1 cellular context compared by ENCODE assay signal in the genomic region with DNA sequence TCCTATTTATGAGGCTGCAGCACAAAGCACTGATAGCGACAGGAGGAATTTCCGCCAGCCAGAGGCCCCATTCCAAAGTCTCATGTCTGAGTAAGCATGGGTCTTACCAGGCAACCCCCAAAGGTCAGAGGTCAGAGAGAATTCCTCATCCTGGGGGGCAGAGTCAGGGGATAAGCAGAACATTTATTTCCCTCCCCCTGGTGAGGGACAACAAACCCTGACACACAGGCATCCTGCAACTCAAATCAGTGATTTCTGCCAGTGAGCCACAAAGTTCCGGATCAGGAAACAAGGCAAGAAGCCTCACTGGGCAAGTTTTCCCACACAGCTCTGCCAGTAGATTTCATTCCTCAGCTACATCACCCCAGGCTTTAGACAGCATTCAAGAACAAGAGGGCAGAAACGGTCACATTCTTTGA.
TF ChIP-seq lines count a peak whose summit lies in the region.

No MANE protein-coding gene starts in this region.

TF ChIP-seq in HepG2, 621 proteins besides CTCF, POLR2A, EP300 and RAD21 (continued from another document and continues in another):
- TF ChIP-seq, protein P1, sequence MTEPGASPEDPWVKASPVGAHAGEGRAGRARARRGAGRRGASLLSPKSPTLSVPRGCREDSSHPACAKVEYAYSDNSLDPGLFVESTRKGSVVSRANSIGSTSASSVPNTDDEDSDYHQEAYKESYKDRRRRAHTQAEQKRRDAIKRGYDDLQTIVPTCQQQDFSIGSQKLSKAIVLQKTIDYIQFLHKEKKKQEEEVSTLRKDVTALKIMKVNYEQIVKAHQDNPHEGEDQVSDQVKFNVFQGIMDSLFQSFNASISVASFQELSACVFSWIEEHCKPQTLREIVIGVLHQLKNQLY (CRISPR knock-in tag; IDR thresholded peaks at IDR 0.05), result no peak
- TF ChIP-seq CAMTA2 (CRISPR knock-in tag; IDR thresholded peaks at IDR 0.05; ENCODE audit: borderline replicate concordance) (no peak), NR2C2 (CRISPR knock-in tag; IDR thresholded peaks at IDR 0.05; ENCODE audit: borderline replicate concordance) (peak; percentile 74), TEAD3 (CRISPR knock-in tag; optimal IDR thresholded peaks at IDR 0.05; ENCODE audit: borderline replicate concordance) (peak; percentile 60), TBX3 (IDR thresholded peaks at IDR 0.05; ENCODE audit: borderline replicate concordance) (no peak), ZNF251 (CRISPR knock-in tag; IDR thresholded peaks at IDR 0.05) (no peak), ATF1 (CRISPR knock-in tag; IDR thresholded peaks at IDR 0.05) (no peak), ZFP36 (IDR thresholded peaks at IDR 0.05; ENCODE audit: borderline replicate concordance, low read depth, low read length, partially characterized antibody) (no peak), ZNF567 (CRISPR knock-in tag; IDR thresholded peaks at IDR 0.05; ENCODE audit: borderline replicate concordance) (no peak), ZNF563 (CRISPR knock-in tag; IDR thresholded peaks at IDR 0.05) (no peak), HOXA3 (CRISPR knock-in tag; IDR thresholded peaks at IDR 0.05) (no peak), NR2F1 (CRISPR knock-in tag; IDR thresholded peaks at IDR 0.05) (peak; percentile 15 to 73; a peak in 3 of 4 replicates), PHF8 (CRISPR knock-in tag; IDR thresholded peaks at IDR 0.05) (no peak), SMAD3 (CRISPR knock-in tag; IDR thresholded peaks at IDR 0.05) (no peak), ZNF737 (CRISPR knock-in tag; IDR thresholded peaks at IDR 0.05; ENCODE audit: borderline replicate concordance) (no peak), NR2F6 (IDR thresholded peaks at IDR 0.05) (peak; percentile 90), NR2F6 (CRISPR knock-in tag; IDR thresholded peaks at IDR 0.05) (peak; percentile 78), CENPT (CRISPR knock-in tag; IDR thresholded peaks at IDR 0.05; ENCODE audit: low read depth) (no peak), RARA (CRISPR knock-in tag; IDR thresholded peaks at IDR 0.05) (peak; percentile 30; the same call in 1 of the 2 replicates), ZNF337 (CRISPR knock-in tag; IDR thresholded peaks at IDR 0.05; ENCODE audit: borderline replicate concordance, low read depth) (no peak), GATAD1 (CRISPR knock-in tag; IDR thresholded peaks at IDR 0.05) (no peak), HNRNPL (IDR thresholded peaks at IDR 0.05; ENCODE audit: low read depth, low read length) (no peak), IRX3 (CRISPR knock-in tag; IDR thresholded peaks at IDR 0.05; ENCODE audit: borderline replicate concordance, low read depth) (no peak), ZNF558 (CRISPR knock-in tag; IDR thresholded peaks at IDR 0.05; ENCODE audit: borderline replicate concordance) (no peak), WIZ (CRISPR knock-in tag; IDR thresholded peaks at IDR 0.05) (no peak), SYNCRIP (IDR thresholded peaks at IDR 0.05; ENCODE audit: insufficient read depth, low read depth, low read length) (no peak), CBX1 (IDR thresholded peaks at IDR 0.05; ENCODE audit: low read depth) (no peak), ZFP36L1 (CRISPR knock-in tag; IDR thresholded peaks at IDR 0.05) (no peak), HNRNPUL1 (IDR thresholded peaks at IDR 0.05; ENCODE audit: low read depth, low read length) (no peak), SMYD3 (CRISPR knock-in tag; IDR thresholded peaks at IDR 0.05) (no peak), ZNF331 (CRISPR knock-in tag; IDR thresholded peaks at IDR 0.05) (no peak), BHLHE40 (IDR thresholded peaks at IDR 0.05; ENCODE audit: low read length) (no peak), TGIF2 (CRISPR knock-in tag; IDR thresholded peaks at IDR 0.05) (no peak), TEAD2 (CRISPR knock-in tag; IDR thresholded peaks at IDR 0.05) (no peak), ZNF781 (CRISPR knock-in tag; IDR thresholded peaks at IDR 0.05; ENCODE audit: borderline replicate concordance, not compliant biosample characterization) (no peak), ZSCAN12 (CRISPR knock-in tag; IDR thresholded peaks at IDR 0.05) (no peak), ZNF777 (CRISPR knock-in tag; IDR thresholded peaks at IDR 0.05) (no peak), MATR3 (CRISPR knock-in tag; IDR thresholded peaks at IDR 0.05) (no peak), RBM39 (IDR thresholded peaks at IDR 0.05; ENCODE audit: low read depth, low read length, poor library complexity, severe bottlenecking) (no peak), U2AF1 (optimal IDR thresholded peaks at IDR 0.05; ENCODE audit: low read depth, low read length) (no peak), MXD4 (CRISPR knock-in tag; IDR thresholded peaks at IDR 0.05) (no peak), ZNF274 (CRISPR knock-in tag; IDR thresholded peaks at IDR 0.05) (no peak), KLF6 (CRISPR knock-in tag; IDR thresholded peaks at IDR 0.05) (no peak), ZNF557 (CRISPR knock-in tag; IDR thresholded peaks at IDR 0.05) (no peak), POLR2AphosphoS5 (IDR thresholded peaks at IDR 0.05; ENCODE audit: low read depth, low read length) (no peak), MBD4 (IDR thresholded peaks at IDR 0.05; ENCODE audit: borderline replicate concordance, low read length) (no peak), YEATS2 (CRISPR knock-in tag; IDR thresholded peaks at IDR 0.05; ENCODE audit: borderline replicate concordance) (no peak), ZNF766 (CRISPR knock-in tag; IDR thresholded peaks at IDR 0.05; ENCODE audit: borderline replicate concordance) (no peak), SRSF1 (optimal IDR thresholded peaks at IDR 0.05; ENCODE audit: low read depth, low read length) (no peak), FOXA3 (CRISPR knock-in tag; IDR thresholded peaks at IDR 0.05) (no peak), ZNF644 (CRISPR knock-in tag; IDR thresholded peaks at IDR 0.05; ENCODE audit: low read depth) (no peak), ZKSCAN8 (CRISPR knock-in tag; IDR thresholded peaks at IDR 0.05; ENCODE audit: borderline replicate concordance) (no peak), CCAR2 (optimal IDR thresholded peaks at IDR 0.05; ENCODE audit: low read depth, low read length) (no peak), GFI1 (CRISPR knock-in tag; IDR thresholded peaks at IDR 0.05; ENCODE audit: borderline replicate concordance) (0 out of 2 replicates have a peak, but pooled peaks have one; percentile 19), HOXD1 (CRISPR knock-in tag; IDR thresholded peaks at IDR 0.05) (no peak), PLRG1 (conservative IDR thresholded peaks at IDR 0.05) (no peak)
- TF ChIP-seq, protein P2, sequence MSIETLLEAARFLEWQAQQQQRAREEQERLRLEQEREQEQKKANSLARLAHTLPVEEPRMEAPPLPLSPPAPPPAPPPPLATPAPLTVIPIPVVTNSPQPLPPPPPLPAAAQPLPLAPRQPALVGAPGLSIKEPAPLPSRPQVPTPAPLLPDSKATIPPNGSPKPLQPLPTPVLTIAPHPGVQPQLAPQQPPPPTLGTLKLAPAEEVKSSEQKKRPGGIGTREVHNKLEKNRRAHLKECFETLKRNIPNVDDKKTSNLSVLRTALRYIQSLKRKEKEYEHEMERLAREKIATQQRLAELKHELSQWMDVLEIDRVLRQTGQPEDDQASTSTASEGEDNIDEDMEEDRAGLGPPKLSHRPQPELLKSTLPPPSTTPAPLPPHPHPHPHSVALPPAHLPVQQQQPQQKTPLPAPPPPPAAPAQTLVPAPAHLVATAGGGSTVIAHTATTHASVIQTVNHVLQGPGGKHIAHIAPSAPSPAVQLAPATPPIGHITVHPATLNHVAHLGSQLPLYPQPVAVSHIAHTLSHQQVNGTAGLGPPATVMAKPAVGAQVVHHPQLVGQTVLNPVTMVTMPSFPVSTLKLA (IDR thresholded peaks at IDR 0.05), result no peak
- TF ChIP-seq, protein P3, sequence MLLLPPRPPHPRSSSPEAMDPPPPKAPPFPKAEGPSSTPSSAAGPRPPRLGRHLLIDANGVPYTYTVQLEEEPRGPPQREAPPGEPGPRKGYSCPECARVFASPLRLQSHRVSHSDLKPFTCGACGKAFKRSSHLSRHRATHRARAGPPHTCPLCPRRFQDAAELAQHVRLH (CRISPR knock-in tag; IDR thresholded peaks at IDR 0.05; ENCODE audit: borderline replicate concordance, low read depth), result no peak
- TF ChIP-seq, protein P4, sequence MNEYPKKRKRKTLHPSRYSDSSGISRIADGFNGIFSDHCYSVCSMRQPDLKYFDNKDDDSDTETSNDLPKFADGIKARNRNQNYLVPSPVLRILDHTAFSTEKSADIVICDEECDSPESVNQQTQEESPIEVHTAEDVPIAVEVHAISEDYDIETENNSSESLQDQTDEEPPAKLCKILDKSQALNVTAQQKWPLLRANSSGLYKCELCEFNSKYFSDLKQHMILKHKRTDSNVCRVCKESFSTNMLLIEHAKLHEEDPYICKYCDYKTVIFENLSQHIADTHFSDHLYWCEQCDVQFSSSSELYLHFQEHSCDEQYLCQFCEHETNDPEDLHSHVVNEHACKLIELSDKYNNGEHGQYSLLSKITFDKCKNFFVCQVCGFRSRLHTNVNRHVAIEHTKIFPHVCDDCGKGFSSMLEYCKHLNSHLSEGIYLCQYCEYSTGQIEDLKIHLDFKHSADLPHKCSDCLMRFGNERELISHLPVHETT (CRISPR knock-in tag; conservative IDR thresholded peaks at IDR 0.05), result no peak
- TF ChIP-seq, protein P5, sequence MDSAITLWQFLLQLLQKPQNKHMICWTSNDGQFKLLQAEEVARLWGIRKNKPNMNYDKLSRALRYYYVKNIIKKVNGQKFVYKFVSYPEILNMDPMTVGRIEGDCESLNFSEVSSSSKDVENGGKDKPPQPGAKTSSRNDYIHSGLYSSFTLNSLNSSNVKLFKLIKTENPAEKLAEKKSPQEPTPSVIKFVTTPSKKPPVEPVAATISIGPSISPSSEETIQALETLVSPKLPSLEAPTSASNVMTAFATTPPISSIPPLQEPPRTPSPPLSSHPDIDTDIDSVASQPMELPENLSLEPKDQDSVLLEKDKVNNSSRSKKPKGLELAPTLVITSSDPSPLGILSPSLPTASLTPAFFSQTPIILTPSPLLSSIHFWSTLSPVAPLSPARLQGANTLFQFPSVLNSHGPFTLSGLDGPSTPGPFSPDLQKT (CRISPR knock-in tag; IDR thresholded peaks at IDR 0.05; ENCODE audit: borderline replicate concordance), result no peak
- TF ChIP-seq, protein P6, sequence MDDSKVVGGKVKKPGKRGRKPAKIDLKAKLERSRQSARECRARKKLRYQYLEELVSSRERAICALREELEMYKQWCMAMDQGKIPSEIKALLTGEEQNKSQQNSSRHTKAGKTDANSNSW (CRISPR knock-in tag; IDR thresholded peaks at IDR 0.05; ENCODE audit: borderline replicate concordance), result no peak
- TF ChIP-seq, protein P7, sequence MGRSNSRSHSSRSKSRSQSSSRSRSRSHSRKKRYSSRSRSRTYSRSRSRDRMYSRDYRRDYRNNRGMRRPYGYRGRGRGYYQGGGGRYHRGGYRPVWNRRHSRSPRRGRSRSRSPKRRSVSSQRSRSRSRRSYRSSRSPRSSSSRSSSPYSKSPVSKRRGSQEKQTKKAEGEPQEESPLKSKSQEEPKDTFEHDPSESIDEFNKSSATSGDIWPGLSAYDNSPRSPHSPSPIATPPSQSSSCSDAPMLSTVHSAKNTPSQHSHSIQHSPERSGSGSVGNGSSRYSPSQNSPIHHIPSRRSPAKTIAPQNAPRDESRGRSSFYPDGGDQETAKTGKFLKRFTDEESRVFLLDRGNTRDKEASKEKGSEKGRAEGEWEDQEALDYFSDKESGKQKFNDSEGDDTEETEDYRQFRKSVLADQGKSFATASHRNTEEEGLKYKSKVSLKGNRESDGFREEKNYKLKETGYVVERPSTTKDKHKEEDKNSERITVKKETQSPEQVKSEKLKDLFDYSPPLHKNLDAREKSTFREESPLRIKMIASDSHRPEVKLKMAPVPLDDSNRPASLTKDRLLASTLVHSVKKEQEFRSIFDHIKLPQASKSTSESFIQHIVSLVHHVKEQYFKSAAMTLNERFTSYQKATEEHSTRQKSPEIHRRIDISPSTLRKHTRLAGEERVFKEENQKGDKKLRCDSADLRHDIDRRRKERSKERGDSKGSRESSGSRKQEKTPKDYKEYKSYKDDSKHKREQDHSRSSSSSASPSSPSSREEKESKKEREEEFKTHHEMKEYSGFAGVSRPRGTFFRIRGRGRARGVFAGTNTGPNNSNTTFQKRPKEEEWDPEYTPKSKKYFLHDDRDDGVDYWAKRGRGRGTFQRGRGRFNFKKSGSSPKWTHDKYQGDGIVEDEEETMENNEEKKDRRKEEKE (IDR thresholded peaks at IDR 0.05), result no peak
- TF ChIP-seq, protein P8, sequence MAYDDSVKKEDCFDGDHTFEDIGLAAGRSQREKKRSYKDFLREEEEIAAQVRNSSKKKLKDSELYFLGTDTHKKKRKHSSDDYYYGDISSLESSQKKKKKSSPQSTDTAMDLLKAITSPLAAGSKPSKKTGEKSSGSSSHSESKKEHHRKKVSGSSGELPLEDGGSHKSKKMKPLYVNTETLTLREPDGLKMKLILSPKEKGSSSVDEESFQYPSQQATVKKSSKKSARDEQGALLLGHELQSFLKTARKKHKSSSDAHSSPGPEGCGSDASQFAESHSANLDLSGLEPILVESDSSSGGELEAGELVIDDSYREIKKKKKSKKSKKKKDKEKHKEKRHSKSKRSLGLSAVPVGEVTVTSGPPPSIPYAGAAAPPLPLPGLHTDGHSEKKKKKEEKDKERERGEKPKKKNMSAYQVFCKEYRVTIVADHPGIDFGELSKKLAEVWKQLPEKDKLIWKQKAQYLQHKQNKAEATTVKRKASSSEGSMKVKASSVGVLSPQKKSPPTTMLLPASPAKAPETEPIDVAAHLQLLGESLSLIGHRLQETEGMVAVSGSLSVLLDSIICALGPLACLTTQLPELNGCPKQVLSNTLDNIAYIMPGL (CRISPR knock-in tag; IDR thresholded peaks at IDR 0.05; ENCODE audit: borderline replicate concordance in 1 of 2, low read depth in 1 of 2), result no peak
- TF ChIP-seq, protein P9, sequence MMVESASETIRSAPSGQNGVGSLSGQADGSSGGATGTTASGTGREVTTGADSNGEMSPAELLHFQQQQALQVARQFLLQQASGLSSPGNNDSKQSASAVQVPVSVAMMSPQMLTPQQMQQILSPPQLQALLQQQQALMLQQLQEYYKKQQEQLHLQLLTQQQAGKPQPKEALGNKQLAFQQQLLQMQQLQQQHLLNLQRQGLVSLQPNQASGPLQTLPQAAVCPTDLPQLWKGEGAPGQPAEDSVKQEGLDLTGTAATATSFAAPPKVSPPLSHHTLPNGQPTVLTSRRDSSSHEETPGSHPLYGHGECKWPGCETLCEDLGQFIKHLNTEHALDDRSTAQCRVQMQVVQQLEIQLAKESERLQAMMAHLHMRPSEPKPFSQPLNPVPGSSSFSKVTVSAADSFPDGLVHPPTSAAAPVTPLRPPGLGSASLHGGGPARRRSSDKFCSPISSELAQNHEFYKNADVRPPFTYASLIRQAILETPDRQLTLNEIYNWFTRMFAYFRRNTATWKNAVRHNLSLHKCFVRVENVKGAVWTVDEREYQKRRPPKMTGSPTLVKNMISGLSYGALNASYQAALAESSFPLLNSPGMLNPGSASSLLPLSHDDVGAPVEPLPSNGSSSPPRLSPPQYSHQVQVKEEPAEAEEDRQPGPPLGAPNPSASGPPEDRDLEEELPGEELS (CRISPR knock-in tag; IDR thresholded peaks at IDR 0.05), result peak; percentile 51; the same call in 1 of the 2 replicates
- TF ChIP-seq, protein P10, sequence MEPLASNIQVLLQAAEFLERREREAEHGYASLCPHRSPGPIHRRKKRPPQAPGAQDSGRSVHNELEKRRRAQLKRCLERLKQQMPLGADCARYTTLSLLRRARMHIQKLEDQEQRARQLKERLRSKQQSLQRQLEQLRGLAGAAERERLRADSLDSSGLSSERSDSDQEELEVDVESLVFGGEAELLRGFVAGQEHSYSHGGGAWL (CRISPR knock-in tag; IDR thresholded peaks at IDR 0.05), result no peak
- TF ChIP-seq, protein P11, sequence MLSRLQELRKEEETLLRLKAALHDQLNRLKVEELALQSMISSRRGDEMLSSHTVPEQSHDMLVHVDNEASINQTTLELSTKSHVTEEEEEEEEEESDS (CRISPR knock-in tag; IDR thresholded peaks at IDR 0.05; ENCODE audit: borderline replicate concordance), result no peak
